ENCODE assay signal across 1 cellular context in the genomic region with DNA sequence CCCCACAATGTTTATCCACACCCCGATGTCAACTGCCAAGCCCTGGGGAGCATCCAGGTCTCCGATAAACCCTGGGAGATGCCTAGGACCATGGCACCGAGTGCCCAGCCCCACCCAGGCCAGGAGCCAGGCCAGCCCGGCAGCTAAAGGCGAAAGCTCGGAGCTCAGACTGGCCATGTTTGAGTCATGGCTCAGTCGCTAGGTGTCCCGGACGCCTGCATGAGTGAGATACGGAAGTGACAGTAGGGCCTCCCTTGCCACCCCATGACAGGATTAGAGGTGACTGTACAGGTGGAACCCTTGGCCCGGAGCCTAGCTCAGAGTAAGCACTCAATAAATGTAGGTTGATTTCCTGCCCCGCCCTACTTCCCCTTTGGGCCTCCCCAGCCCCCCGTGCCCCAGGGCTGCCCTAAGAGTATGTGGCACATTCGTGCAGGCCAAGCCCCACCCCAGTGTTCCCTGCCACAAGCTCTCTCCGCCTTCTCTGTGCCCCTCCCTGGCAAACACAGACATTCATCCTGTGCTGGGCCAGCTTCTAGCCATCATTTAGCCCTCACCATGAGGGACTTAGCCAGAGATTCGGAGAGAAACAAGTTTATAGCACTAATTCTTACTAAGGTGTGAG.
TF ChIP-seq lines count a peak whose summit lies in the region.

No MANE protein-coding gene starts in this region.

TF ChIP-seq in endothelial cell of umbilical vein, 7 proteins besides CTCF, POLR2A, EP300 and RAD21:
- TF ChIP-seq GATA2 (IDR thresholded peaks at IDR 0.05; ENCODE audit: insufficient read depth, insufficient read length, low read depth, low read length) (peak; percentile 71), FOS (IDR thresholded peaks at IDR 0.05; ENCODE audit: borderline replicate concordance, insufficient read depth, low read length) (peak; percentile 60), JUN (IDR thresholded peaks at IDR 0.05; ENCODE audit: borderline replicate concordance, insufficient read depth, insufficient read length, low read depth) (no peak), POLR2AphosphoS5 (IDR thresholded peaks at IDR 0.05; ENCODE audit: insufficient read depth, low read depth, low read length) (peak; percentile 90)
